21 cellular contexts compared by ENCODE assay signal in genomic region chr9:37241340-37241739, GRCh38.
"Had no signal": no experiment of that assay in that cellular context is flagged by ENCODE, and none has a peak within 500 bp of the region (broad histone marks: within the 10 kb centered on the region; RNA-seq: fewer than 3 reads in every experiment).

No MANE protein-coding gene starts in this region.

- H3K27ac ChIP-seq: foreskin keratinocyte, heart left ventricle, sigmoid colon, skin epidermis, tibial artery, upper lobe of left lung, uterus had no signal

- FAIRE-seq: endothelial cell of umbilical vein had no signal

- ATAC-seq: foreskin keratinocyte; heart left ventricle; left lobe of liver; natural killer cell; stimulated activated effector memory CD8-positive, alpha-beta T cell treated with anti-CD3 and anti-CD28 coated beads, Interleukin-12 subunit alpha, Interleukin-12 subunit beta, amount 100 ng/mL, for 72 hours; stimulated activated naive CD8-positive, alpha-beta T cell treated with anti-CD3 and anti-CD28 coated beads, Interleukin-15, Interleukin-2, amounts not matched to agents 100 U/mL and 50 U/mL, for 24 hours had no signal

- DNase-seq: dermis blood vessel endothelial cell; endodermal cell; erythroblast; foreskin keratinocyte; heart left ventricle; hippocampal formation; kidney glomerular epithelial cell; mammary epithelial cell; natural killer cell; posterior cingulate gyrus; sigmoid colon; stimulated activated CD4-positive, alpha-beta T cell treated with anti-CD3 and anti-CD28 coated beads, Interleukin-4, amount 100 ng/mL, for 1 hour; stimulated activated CD8-positive, alpha-beta memory T cell treated with anti-CD3 and anti-CD28 coated beads, Interleukin-4, amount 100 ng/mL, for 48 hours; stimulated activated naive CD8-positive, alpha-beta T cell treated with anti-CD3 and anti-CD28 coated beads, Interleukin-15, Interleukin-2, amounts not matched to agents 100 U/mL and 50 U/mL, for 24 hours; tibial artery; upper lobe of left lung; uterus had no signal

- H3K4me3 ChIP-seq: heart left ventricle, sigmoid colon, skin epidermis, tibial artery, upper lobe of left lung, uterus had no signal

- H3K9me3 ChIP-seq: heart left ventricle, sigmoid colon, tibial artery, upper lobe of left lung, uterus had no signal

- H3K27me3 ChIP-seq: foreskin keratinocyte, heart left ventricle, sigmoid colon, tibial artery, upper lobe of left lung, uterus had no signal

- H3K4me1 ChIP-seq: foreskin keratinocyte, tibial artery, uterus had no signal

- H3K36me3 ChIP-seq: heart left ventricle, sigmoid colon, tibial artery, upper lobe of left lung, uterus had no signal
